31 cellular contexts compared by ENCODE assay signal in the genomic region with DNA sequence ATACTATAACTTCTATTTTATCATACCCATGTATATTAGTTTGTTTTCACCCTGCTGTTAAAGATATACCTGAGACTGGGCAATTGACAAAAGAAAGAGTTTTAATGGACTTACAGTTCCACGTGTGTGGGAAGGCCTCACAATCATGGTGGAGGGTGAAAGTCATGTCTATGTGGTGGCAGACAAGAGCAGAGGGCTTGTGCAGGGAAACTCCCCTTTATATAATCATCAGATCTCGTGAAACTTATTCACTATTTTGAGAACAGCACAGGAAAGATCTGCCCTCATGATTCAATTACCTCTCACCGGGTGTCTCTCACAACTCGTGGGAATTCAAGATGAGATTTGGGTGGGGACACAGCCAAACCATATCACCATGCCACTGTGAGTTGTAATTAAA.
"Had no signal": no experiment of that assay in that cellular context is flagged by ENCODE, and none has a peak within 500 bp of the region (broad histone marks: within the 10 kb centered on the region; RNA-seq: fewer than 3 reads in every experiment).

No MANE protein-coding gene starts in this region.

- H3K36me3 Mint-ChIP-seq: activated naive CD4-positive, alpha-beta T cell treated with anti-CD3 and anti-CD28 coated beads, Interleukin-2, amount 50 U/mL, for 72 hours had no signal

- ATAC-seq: activated CD4-positive, alpha-beta T cell treated with anti-CD3 and anti-CD28 coated beads for 36 hours; activated naive CD4-positive, alpha-beta T cell treated with anti-CD3 and anti-CD28 coated beads, Interleukin-2, amount 50 U/mL, for 72 hours; activated naive CD8-positive, alpha-beta T cell treated with anti-CD3 and anti-CD28 coated beads, Interleukin-2, amount 50 U/mL, for 24 hours had no signal

- H3K27ac Mint-ChIP-seq: activated CD4-positive, alpha-beta memory T cell treated with anti-CD3 and anti-CD28 coated beads, Interleukin-2, amount 10 ng/mL, durations not matched to agents 7 days and 5 days; activated CD4-positive, alpha-beta T cell treated with anti-CD3 and anti-CD28 coated beads for 36 hours; activated naive CD4-positive, alpha-beta T cell treated with anti-CD3 and anti-CD28 coated beads, Interleukin-2, amount 50 U/mL, for 72 hours; activated naive CD8-positive, alpha-beta T cell treated with anti-CD3 and anti-CD28 coated beads, Interleukin-2, amount 50 U/mL, for 24 hours; activated T-cell treated with anti-CD3 and anti-CD28 coated beads, Interleukin-2, amount 50 U/mL, for 24 hours; activated T-helper 1 cell treated with anti-CD3 and anti-CD28 coated beads, Interleukin-12 subunit alpha, Interleukin-12 subunit beta, Interleukin-2, Interleukin-4 antibody, amounts not matched to agents 30 ng/mL and 10 ng/mL and 1 ng/mL, durations not matched to agents 14 hours and 24 hours and 36 hours had no signal

- H3K9me3 Mint-ChIP-seq: activated CD4-positive, alpha-beta memory T cell treated with anti-CD3 and anti-CD28 coated beads, Interleukin-2, amount 10 ng/mL, durations not matched to agents 7 days and 5 days; activated naive CD4-positive, alpha-beta T cell treated with anti-CD3 and anti-CD28 coated beads, Interleukin-2, amount 50 U/mL, for 72 hours; activated naive CD8-positive, alpha-beta T cell treated with anti-CD3 and anti-CD28 coated beads, Interleukin-2, amount 50 U/mL, for 24 hours; activated T-cell treated with anti-CD3 and anti-CD28 coated beads, Interleukin-2, amount 50 U/mL, for 24 hours; activated T-helper 1 cell treated with anti-CD3 and anti-CD28 coated beads, Interleukin-12 subunit alpha, Interleukin-12 subunit beta, Interleukin-2, Interleukin-4 antibody, amounts not matched to agents 30 ng/mL and 10 ng/mL and 1 ng/mL, durations not matched to agents 14 hours and 24 hours and 36 hours; brain had no signal

- FAIRE-seq: TTC549 had no signal

- H3K4me1 Mint-ChIP-seq: brain had no signal

- H3K4me3 ChIP-seq: ascending aorta, cardiac muscle cell, Peyer's patch, SJCRH30 had no signal

- H3K27me3 ChIP-seq: ascending aorta, cardiac muscle cell, Peyer's patch, SJCRH30 had no signal

- DNase-seq: activated CD4-positive, alpha-beta memory T cell treated with anti-CD3 and anti-CD28 coated beads, Interleukin-2, amount 10 ng/mL, durations not matched to agents 7 days and 5 days; activated CD4-positive, alpha-beta T cell treated with anti-CD3 and anti-CD28 coated beads for 36 hours; activated CD4-positive, alpha-beta T cell treated with anti-CD3 and anti-CD28 coated beads, Interleukin-2, amount 50 U/mL, for 1 hour; activated CD8-positive, alpha-beta memory T cell treated with anti-CD3 and anti-CD28 coated beads, Interleukin-2, amount 50 U/mL, for 48 hours; activated effector memory CD4-positive, alpha-beta T cell treated with anti-CD3 and anti-CD28 coated beads, Interleukin-2, amount 50 U/mL, for 16 hours; activated naive CD4-positive, alpha-beta T cell treated with Interleukin-2 at 50 U/mL for 16 hours; activated naive CD8-positive, alpha-beta T cell treated with anti-CD3 and anti-CD28 coated beads, Interleukin-2, amount 50 U/mL, for 24 hours; activated T-cell treated with anti-CD3 and anti-CD28 coated beads, Interleukin-2, amount 50 U/mL, for 24 hours; amniotic stem cell; MM.1S; NCI-H1105; NCI-H1436 treated with DMSO at 0.1 percent for 48 hours; NCI-H187; NCI-H2081; NCI-H446; NCI-H524; Peyer's patch; Right ventricle myocardium superior; SJCRH30; SK-N-SH; SW 1271; T-helper 2 cell; T1000 had no signal

- H3K4me3 Mint-ChIP-seq: activated CD4-positive, alpha-beta memory T cell treated with anti-CD3 and anti-CD28 coated beads, Interleukin-2, amount 10 ng/mL, durations not matched to agents 7 days and 5 days; activated CD4-positive, alpha-beta T cell treated with anti-CD3 and anti-CD28 coated beads for 36 hours; activated naive CD8-positive, alpha-beta T cell treated with anti-CD3 and anti-CD28 coated beads, Interleukin-2, amount 50 U/mL, for 24 hours; activated T-cell treated with anti-CD3 and anti-CD28 coated beads, Interleukin-2, amount 50 U/mL, for 24 hours; activated T-helper 1 cell treated with anti-CD3 and anti-CD28 coated beads, Interleukin-12 subunit alpha, Interleukin-12 subunit beta, Interleukin-2, Interleukin-4 antibody, amounts not matched to agents 30 ng/mL and 10 ng/mL and 1 ng/mL, durations not matched to agents 14 hours and 24 hours and 36 hours; brain had no signal

- H3K27me3 Mint-ChIP-seq: activated CD4-positive, alpha-beta memory T cell treated with anti-CD3 and anti-CD28 coated beads, Interleukin-2, amount 10 ng/mL, durations not matched to agents 7 days and 5 days; activated CD4-positive, alpha-beta T cell treated with anti-CD3 and anti-CD28 coated beads for 36 hours; activated naive CD8-positive, alpha-beta T cell treated with anti-CD3 and anti-CD28 coated beads, Interleukin-2, amount 50 U/mL, for 24 hours; activated T-cell treated with anti-CD3 and anti-CD28 coated beads, Interleukin-2, amount 50 U/mL, for 24 hours; brain had no signal

- H3K27ac ChIP-seq: ascending aorta, cardiac muscle cell, Peyer's patch, RWPE1, SJCRH30, VCaP had no signal
